Comparison of ENCODE assay signal across 29 cellular contexts in the genomic region with DNA sequence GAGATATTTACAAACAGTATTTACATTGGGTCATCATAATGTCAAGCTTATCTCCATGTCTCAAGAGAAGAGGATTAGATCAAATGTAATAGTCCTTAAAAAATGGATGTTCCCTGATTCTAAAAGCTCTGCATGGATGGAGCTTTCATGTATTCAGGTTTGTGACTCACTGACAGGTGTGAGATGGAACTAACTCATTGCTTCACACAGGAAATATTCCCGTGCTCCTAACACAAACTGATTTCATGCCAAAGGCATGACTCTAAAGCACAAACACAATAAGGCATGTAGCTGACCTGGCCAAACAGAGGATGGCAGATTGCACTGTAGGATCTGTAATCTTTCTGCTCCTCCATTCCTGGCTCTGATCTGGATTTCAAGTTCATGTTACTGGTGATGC.
DNase-seq lines count a peak whose midpoint lies in the region; ATAC-seq and TF ChIP-seq lines count a peak whose summit lies in the region.
"Had no signal": no experiment of that assay in that cellular context is flagged by ENCODE, and none has a peak within 500 bp of the region (broad histone marks: within the 10 kb centered on the region; RNA-seq: fewer than 3 reads in every experiment).

No MANE protein-coding gene starts in this region.

- H4K5ac ChIP-seq in mesendoderm (ENCODE audit: low read length) = no peak overlapping the region

- POLR2A ChIA-PET in PC-3 (lab: Charles Lee; ENCODE audit: unreplicated experiment) = no interaction called here

- H3K9ac ChIP-seq in PC-3 (ENCODE audit: low read length) (no peak overlapping the region), mesendoderm (ENCODE audit: low read length) (no peak overlapping the region)

- no peaks in the 10 kb centered on the region for H3K9me3 ChIP-seq in PC-3 (ENCODE audit: low read length)
- H3K9me3 ChIP-seq: A549, left lung, prostate gland, sigmoid colon had no signal

- no peaks in the 10 kb centered on the region for H3K79me1 ChIP-seq in mesendoderm (ENCODE audit: low read length)

- no TSS peak for BruUV-seq in PC-3 (replicated peaks; lab: Mats Ljungman, UMichigan)

- no peaks in the 10 kb centered on the region; the same call in 1 of the 2 replicates for H3K9me2 ChIP-seq in PC-3 (replicated peaks; ENCODE audit: low read length)

- DNase-seq in DMS53 treated with DMSO at 0.1 percent for 48 hours (lab: John Stamatoyannopoulos, UW; ENCODE audit: unreplicated experiment) (peak; percentile 49), PC-3 (peak; percentile 88), epithelial cell of prostate (ENCODE audit: low read depth, low spot score) (peak; percentile 72), mesendoderm (peak; percentile 62), H7 (no peak)
- DNase-seq: activated CD4-positive, alpha-beta T cell treated with anti-CD3 and anti-CD28 coated beads, Interleukin-2, amount 10 ng/mL, durations not matched to agents 24 days and 14 days; activated naive CD4-positive, alpha-beta T cell; activated T-cell treated with anti-CD3 and anti-CD28 coated beads, Interleukin-2, amount 50 U/mL, for 48 hours; AML-193; CD4-positive, alpha-beta memory T cell; DMS153; GF-D8; head of caudate nucleus; Kasumi-1; left lung; naive thymus-derived CD4-positive, alpha-beta T cell; NCI-H1694 treated with DMSO at 0.1 percent for 48 hours; NCI-H524; NK-92 treated with Interleukin-12 subunit alpha and Interleukin-12 subunit beta, amount 100 ng/mL, for 24 hours; SHP77 treated with DMSO at 0.1 percent for 48 hours; sigmoid colon; stimulated activated naive CD8-positive, alpha-beta T cell treated with anti-CD3 and anti-CD28 coated beads, Interleukin-15, amount 100 ng/mL, for 72 hours; T-helper 9 cell had no signal

- H4K20me1 ChIP-seq in PC-3 (ENCODE audit: low read length) = no peaks in the 10 kb centered on the region

- H2BK15ac ChIP-seq in mesendoderm (replicated peaks; ENCODE audit: low read depth) = no peak overlapping the region

- TF ChIP-seq CTCF in PC-3 (conservative IDR thresholded peaks at IDR 0.05; ENCODE audit: low read depth, low read length) = no peak

- no peak overlapping the region for H3K56ac ChIP-seq in mesendoderm (ENCODE audit: low read length)

- peak overlapping the region; percentile 31; the same call in 1 of the 2 replicates for H3K4me2 ChIP-seq in PC-3 (ENCODE audit: low read length)
- H3K4me2 ChIP-seq in mesendoderm (ENCODE audit: low read length) = no peak overlapping the region
- H3K4me2 ChIP-seq: A549 had no signal

- H2AK5ac ChIP-seq in mesendoderm (ENCODE audit: low read length) = no peak overlapping the region

- no peak overlapping the region for H2AFZ ChIP-seq in PC-3 (ENCODE audit: low read length)

- no peaks in the 10 kb centered on the region for H3K36me3 ChIP-seq in PC-3 (ENCODE audit: low read depth, low read length)
- H3K36me3 ChIP-seq in mesendoderm (ENCODE audit: control insufficient read depth, insufficient read depth, low read length) = no peaks in the 10 kb centered on the region
- H3K36me3 ChIP-seq in H7 (replicated peaks; ENCODE audit: control insufficient read depth, insufficient read depth, low read length) = no peaks in the 10 kb centered on the region
- H3K36me3 ChIP-seq: left lung, prostate gland, sigmoid colon, WERI-Rb-1 had no signal

- no CpG with 5 or more reads among the region's 1 CpG for WGBS in mesendoderm (ENCODE audit: extremely low coverage, insufficient coverage, low lambda C conversion rate)

- H3F3A ChIP-seq in PC-3 (ENCODE audit: low read length, unreplicated experiment) = no peaks in the 10 kb centered on the region

- H4K8ac ChIP-seq in mesendoderm (ENCODE audit: low read depth, low read length) = no peak overlapping the region

- H3K27me3 ChIP-seq in PC-3 (ENCODE audit: low read length) (no peaks in the 10 kb centered on the region), mesendoderm (ENCODE audit: insufficient read depth, low read length, poor library complexity) (no peaks in the 10 kb centered on the region), H7 (ENCODE audit: control insufficient read depth, insufficient read depth, low read length) (no peaks in the 10 kb centered on the region)
- H3K27me3 ChIP-seq: sigmoid colon had no signal

- H3K79me2 ChIP-seq in PC-3 (ENCODE audit: low read length) (no peaks in the 10 kb centered on the region), mesendoderm (ENCODE audit: control insufficient read depth, insufficient read depth, low read length) (no peaks in the 10 kb centered on the region)

- H3K4ac ChIP-seq in mesendoderm (ENCODE audit: low read depth, low read length) = no peak overlapping the region

- CTCF ChIA-PET in PC-3 (lab: Charles Lee) = interaction anchor here (0.6 kb wide), 1 partner anchor 1614 kb away, joined by 3 read pairs; no protein-coding TSS in a partner anchor

- H3K27ac ChIP-seq in PC-3 (ENCODE audit: low read length) (no peak overlapping the region), epithelial cell of prostate (no peak overlapping the region), mesendoderm (ENCODE audit: low read depth, low read length) (no peak overlapping the region)
- H3K27ac ChIP-seq: A549, left lung, prostate gland, sigmoid colon, WERI-Rb-1 had no signal

- no peak overlapping the region for H2BK120ac ChIP-seq in mesendoderm (ENCODE audit: low read depth, low read length)

- H3K4me1 ChIP-seq in PC-3 (ENCODE audit: insufficient read depth, low read length) (peaks cover 28% of the 10 kb centered on the region), mesendoderm (ENCODE audit: control insufficient read depth, low read depth, low read length) (peaks cover 7% of the 10 kb centered on the region)
- H3K4me1 ChIP-seq: A549, left lung, prostate gland, sigmoid colon had no signal

- ATAC-seq in PC-3 (peak; percentile 58), GM21737 (IDR thresholded peaks at IDR 0.05; ENCODE audit: unreplicated experiment) (no peak), GM21526 (IDR thresholded peaks at IDR 0.05; ENCODE audit: low FRiP score, unreplicated experiment) (no peak), HG03571 (IDR thresholded peaks at IDR 0.05; ENCODE audit: unreplicated experiment) (no peak)
- ATAC-seq: A549; left lung; naive thymus-derived CD4-positive, alpha-beta T cell; stimulated activated naive CD8-positive, alpha-beta T cell treated with anti-CD3 and anti-CD28 coated beads, Interleukin-15, amount 100 ng/mL, for 72 hours had no signal

- no peak overlapping the region for H3K18ac ChIP-seq in mesendoderm (ENCODE audit: low read length)

- no peak overlapping the region for H2BK5ac ChIP-seq in mesendoderm (ENCODE audit: low read length)

- H3K4me3 ChIP-seq in PC-3 (ENCODE audit: low read length) (no peak overlapping the region), mesendoderm (ENCODE audit: low read length) (no peak overlapping the region), H7 (ENCODE audit: insufficient read depth, low read depth, low read length) (no peak overlapping the region)
- H3K4me3 ChIP-seq: A549, left lung, prostate gland, sigmoid colon had no signal

- H3K23ac ChIP-seq in mesendoderm (ENCODE audit: low read length) = no peak overlapping the region

- intact Hi-C loops in PC-3 (cut with micrococcal nuclease) = no loop called here
